Comparison of ENCODE assay signal across 8 cellular contexts in the genomic region with DNA sequence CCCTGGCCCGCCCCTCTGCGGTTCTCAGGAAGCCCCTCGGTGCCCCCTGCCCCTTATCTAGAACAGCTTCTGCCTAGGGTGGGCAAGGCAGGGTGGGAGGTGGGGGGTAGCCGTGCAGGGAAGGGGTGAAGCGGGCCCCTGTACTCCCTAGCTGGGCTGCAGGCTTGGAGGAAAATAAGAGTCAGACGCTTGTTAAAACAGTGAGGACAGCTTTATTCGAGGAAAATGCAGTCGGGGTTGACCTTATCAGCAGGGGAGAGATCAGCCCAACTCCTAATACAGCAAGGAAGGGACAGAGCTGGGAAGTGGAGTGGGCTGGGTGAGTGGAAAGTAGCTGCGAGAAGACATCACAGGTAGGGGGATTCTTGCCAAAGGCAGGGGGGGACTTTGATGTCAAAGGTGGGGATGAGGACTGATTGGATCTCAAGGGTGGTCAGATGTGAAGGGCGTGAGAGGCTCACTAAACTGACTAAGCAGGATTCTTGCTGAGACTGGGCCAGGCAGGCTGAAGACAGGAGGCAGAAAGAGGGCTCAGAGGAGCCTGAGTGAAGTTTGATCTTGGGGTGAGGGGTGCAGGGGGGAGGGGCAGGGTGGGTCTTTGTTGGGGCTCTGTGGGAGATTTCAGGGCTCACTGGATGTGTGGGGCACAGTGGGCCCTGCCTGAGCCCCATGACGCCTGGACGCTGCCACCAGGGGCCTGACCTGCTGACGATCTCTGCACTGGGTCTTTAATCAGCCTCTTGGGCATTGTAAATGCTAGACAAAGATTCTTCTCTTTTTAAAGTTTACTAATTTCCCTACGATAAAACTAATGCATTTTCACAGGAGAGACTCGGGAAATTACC. TPM values are rescaled to one million over a fixed set of nuclear protein-coding genes. Genes with fewer than 3 reads are reported as not detected.
DNase-seq lines count a peak whose midpoint lies in the region; ATAC-seq and TF ChIP-seq lines count a peak whose summit lies in the region.

No MANE protein-coding gene starts in this region.

- peak overlapping the region; percentile 79 for H3K4me3 Mint-ChIP-seq in activated B cell treated with CpG ODN at 0.5 μM for 24 hours

- DNase-seq in activated CD4-positive, alpha-beta T cell treated with anti-CD3 and anti-CD28 coated beads for 48 hours: peak; percentile 60
- no peak for DNase-seq in activated CD4-positive, alpha-beta T cell treated with anti-CD3 and anti-CD28 coated beads for 1 hour
- no peak for DNase-seq in activated B cell treated with CpG ODN at 0.5 μM for 24 hours
- DNase-seq in islet precursor cell: peak; percentile 63
- DNase-seq in stimulated activated CD8-positive, alpha-beta memory T cell treated with anti-CD3 and anti-CD28 coated beads, Interleukin-4, amount 100 ng/mL, for 48 hours: peak; percentile 66
- DNase-seq in AG08395 (ENCODE audit: low spot score): no peak

- peaks cover 10% of the 10 kb centered on the region for H3K36me3 Mint-ChIP-seq in activated B cell treated with CpG ODN at 0.5 μM for 24 hours (ENCODE audit: low read depth)

- CTCF ChIA-PET in activated B cell treated with CpG ODN at 0.5 μM for 24 hours (lab: Charles Lee): interaction anchor here (0.7 to 2.8 kb wide), 2 partner anchors 26 to 76 kb away, joined by 3 to 20 read pairs; no protein-coding TSS in a partner anchor

- intact Hi-C loops in activated B cell treated with CpG ODN at 0.5 μM for 24 hours (cut with micrococcal nuclease): loop anchor here (2.0 kb wide), 2 partner anchors 42 to 50 kb away; no protein-coding TSS in a partner anchor

- no peak for ATAC-seq in activated B cell treated with CpG ODN at 0.5 μM for 24 hours (ENCODE audit: low read depth)
- ATAC-seq in GM21737 (IDR thresholded peaks at IDR 0.05; ENCODE audit: unreplicated experiment): no peak
- ATAC-seq in GM21423 (IDR thresholded peaks at IDR 0.05; ENCODE audit: unreplicated experiment): no peak

- H3K9me3 Mint-ChIP-seq in activated B cell treated with CpG ODN at 0.5 μM for 24 hours: no peaks in the 10 kb centered on the region

- POLR2A ChIA-PET in activated B cell treated with CpG ODN at 0.5 μM for 24 hours (lab: Charles Lee): interaction anchor here (0.6 to 3.4 kb wide), 10 partner anchors 11 to 77 kb away, joined by 3 to 15 read pairs (median 4); partner anchors contain the start of gene HPCAL1

- no peaks in the 10 kb centered on the region for H3K27me3 Mint-ChIP-seq in activated B cell treated with CpG ODN at 0.5 μM for 24 hours

- peaks cover 59% of the 10 kb centered on the region for H3K4me1 Mint-ChIP-seq in activated B cell treated with CpG ODN at 0.5 μM for 24 hours

- no peak for TF ChIP-seq CTCF in activated B cell treated with CpG ODN at 0.5 μM for 24 hours (IDR thresholded peaks at IDR 0.05)

- peak overlapping the region; percentile 77 for H3K27ac Mint-ChIP-seq in activated B cell treated with CpG ODN at 0.5 μM for 24 hours

RNA-seq across cellular contexts. Expression of gene HPCAL1, which starts 29.9 kb away (rescaled TPM):
- 15.2 and 15.9 TPM in 2 replicates for total RNA-seq in activated B cell treated with CpG ODN at 0.5 μM for 24 hours

Comparison
In these comparisons a context has a peak if more than half of its experiments do, and no peak if none do; other contexts are left out.
1. DNase-seq: peak in activated CD4-positive, alpha-beta T cell treated with anti-CD3 and anti-CD28 coated beads for 48 hours (single experiment), islet precursor cell (single experiment) and stimulated activated CD8-positive, alpha-beta memory T cell treated with anti-CD3 and anti-CD28 coated beads, Interleukin-4, amount 100 ng/mL, for 48 hours (single experiment); none in activated CD4-positive, alpha-beta T cell treated with anti-CD3 and anti-CD28 coated beads for 1 hour (single experiment), activated B cell treated with CpG ODN at 0.5 μM for 24 hours (single experiment) and AG08395 (single experiment).